12 cellular contexts compared by ENCODE assay signal in genomic region chr15:39784638-39785037, GRCh38. TPM values are rescaled to one million over a fixed set of nuclear protein-coding genes. Genes with fewer than 3 reads are reported as not detected.
DNase-seq lines count a peak whose midpoint lies in the region; ATAC-seq and TF ChIP-seq lines count a peak whose summit lies in the region.
"Had no signal": no experiment of that assay in that cellular context is flagged by ENCODE, and none has a peak within 500 bp of the region (broad histone marks: within the 10 kb centered on the region; RNA-seq: fewer than 3 reads in every experiment).

No MANE protein-coding gene starts in this region.

- H3K4me1 ChIP-seq in neural progenitor cell (peaks cover 23% of the 10 kb centered on the region), aorta (ENCODE audit: control insufficient read depth in 1 of 2, insufficient read depth in 2 of 2, low read length in 2 of 2) (no peaks in the 10 kb centered on the region)

- no peak for ATAC-seq in aorta (ENCODE audit: low FRiP score)
- no peak for ATAC-seq in GM21390 (IDR thresholded peaks at IDR 0.05; ENCODE audit: unreplicated experiment)

- intact Hi-C loops in activated CD4-positive, alpha-beta T cell treated with anti-CD3 and anti-CD28 coated beads, Interleukin-2, amount 10 ng/mL, durations not matched to agents 24 days and 14 days (cut with micrococcal nuclease): loop anchor here (5.0 to 10.0 kb wide), 2 partner anchors 323 to 640 kb away; partner anchors contain the start of gene BMF
- intact Hi-C loops in aorta (cut with DNase I): loop anchor here (5.0 to 10.0 kb wide), 5 partner anchors 88 to 250 kb away; partner anchors contain the start of genes GPR176 (in 1 of the 2) and SRP14 (in 1 of the 2)

- H4K20me1 ChIP-seq in neural progenitor cell (ENCODE audit: low read depth): no peaks in the 10 kb centered on the region

- no peaks in the 10 kb centered on the region for H3K9me3 Mint-ChIP-seq in activated CD4-positive, alpha-beta T cell treated with anti-CD3 and anti-CD28 coated beads, Interleukin-2, amount 10 ng/mL, durations not matched to agents 24 days and 14 days
- H3K9me3 Mint-ChIP-seq in IgD-negative memory B cell (no peaks in the 10 kb centered on the region), brain (peaks cover 0 to 8% (median 4%) of the 10 kb centered on the region in 5 experiments), neural progenitor cell (no peaks in the 10 kb centered on the region)

- H3K36me3 Mint-ChIP-seq in activated CD4-positive, alpha-beta T cell treated with anti-CD3 and anti-CD28 coated beads, Interleukin-2, amount 10 ng/mL, durations not matched to agents 24 days and 14 days (ENCODE audit: low read depth): no peaks in the 10 kb centered on the region
- H3K36me3 Mint-ChIP-seq in IgD-negative memory B cell: no peaks in the 10 kb centered on the region
- H3K36me3 Mint-ChIP-seq in brain: no peaks in the 10 kb centered on the region
- no peaks in the 10 kb centered on the region for H3K36me3 Mint-ChIP-seq in neural progenitor cell

- peaks cover 25% of the 10 kb centered on the region for H3F3A ChIP-seq in neural progenitor cell (ENCODE audit: low read depth)

- H3K4me1 Mint-ChIP-seq in activated CD4-positive, alpha-beta T cell treated with anti-CD3 and anti-CD28 coated beads, Interleukin-2, amount 10 ng/mL, durations not matched to agents 24 days and 14 days: peaks cover 41% of the 10 kb centered on the region
- H3K4me1 Mint-ChIP-seq in IgD-negative memory B cell (peaks cover 15 to 26% (median 21%) of the 10 kb centered on the region in 3 donors), brain (peaks cover 71% of the 10 kb centered on the region), neural progenitor cell (peaks cover 55% of the 10 kb centered on the region)

- H3K4me3 ChIP-seq in neural progenitor cell (no peak overlapping the region), aorta (ENCODE audit: low read length in 2 of 2) (no peak overlapping the region)
- H3K4me3 ChIP-seq: right atrium auricular region, thyroid gland had no signal

- H3K27me3 ChIP-seq in neural progenitor cell: no peaks in the 10 kb centered on the region
- no peaks in the 10 kb centered on the region for H3K27me3 ChIP-seq in aorta (ENCODE audit: control insufficient read depth in 1 of 2, insufficient read depth in 2 of 2, low read length in 1 of 2)
- H3K27me3 ChIP-seq: right atrium auricular region, thyroid gland had no signal

- H3K27me3 Mint-ChIP-seq in activated CD4-positive, alpha-beta T cell treated with anti-CD3 and anti-CD28 coated beads, Interleukin-2, amount 10 ng/mL, durations not matched to agents 24 days and 14 days: no peaks in the 10 kb centered on the region
- H3K27me3 Mint-ChIP-seq in IgD-negative memory B cell (no peaks in the 10 kb centered on the region), brain (peaks cover 5% of the 10 kb centered on the region), neural progenitor cell (ENCODE audit: insufficient read depth, low read depth) (no peaks in the 10 kb centered on the region)

- no peak overlapping the region for H2AFZ ChIP-seq in neural progenitor cell (replicated peaks)

- TF ChIP-seq CTCF in brain (conservative IDR thresholded peaks at IDR 0.05) (no peak), neural progenitor cell (IDR thresholded peaks at IDR 0.05) (no peak)

- peaks cover 14% of the 10 kb centered on the region for H3K79me2 ChIP-seq in neural progenitor cell (ENCODE audit: low read depth)

- H3K4me3 Mint-ChIP-seq in activated CD4-positive, alpha-beta T cell treated with anti-CD3 and anti-CD28 coated beads, Interleukin-2, amount 10 ng/mL, durations not matched to agents 24 days and 14 days: peak overlapping the region; percentile 5
- H3K4me3 Mint-ChIP-seq in IgD-negative memory B cell (peak overlapping the region in 3 of 4 donors; percentile 21 to 68 (median 46)), brain (peak overlapping the region; percentile 83 to 93 (median 88)), neural progenitor cell (peak overlapping the region; percentile 86)

- no peak overlapping the region for H3K9ac ChIP-seq in neural progenitor cell

- H3K4me2 ChIP-seq in neural progenitor cell: peak overlapping the region; percentile 90

- WGBS in aorta, 2 donors: 94% methylated on average over 2 of the region's 2 CpGs

- no peak overlapping the region for H3K27ac Mint-ChIP-seq in activated CD4-positive, alpha-beta T cell treated with anti-CD3 and anti-CD28 coated beads, Interleukin-2, amount 10 ng/mL, durations not matched to agents 24 days and 14 days
- H3K27ac Mint-ChIP-seq in IgD-negative memory B cell: peak overlapping the region in 2 of 3 donors; percentile 18 to 69
- peak overlapping the region in 4 of 5 experiments; percentile 45 to 73 (median 55) for H3K27ac Mint-ChIP-seq in brain
- H3K27ac Mint-ChIP-seq in neural progenitor cell: no peak overlapping the region

- H3K27ac ChIP-seq in neural progenitor cell (no peak overlapping the region), aorta (ENCODE audit: low read depth in 1 of 2, low read length in 2 of 2) (no peak overlapping the region)

- no peaks in the 10 kb centered on the region for H3K9me3 ChIP-seq in neural progenitor cell (ENCODE audit: low read depth)
- no peaks in the 10 kb centered on the region for H3K9me3 ChIP-seq in aorta (ENCODE audit: control insufficient read depth, low read length)
- H3K9me3 ChIP-seq: right atrium auricular region, thyroid gland had no signal

- no peak for DNase-seq in activated CD4-positive, alpha-beta T cell treated with anti-CD3 and anti-CD28 coated beads, Interleukin-2, amount 10 ng/mL, durations not matched to agents 24 days and 14 days
- no peak for DNase-seq in activated CD4-positive, alpha-beta T cell treated with anti-CD3 and anti-CD28 coated beads, Interleukin-2, amount 50 U/mL, for 48 hours
- no peak for DNase-seq in neural progenitor cell (ENCODE audit: low spot score)
- DNase-seq in stimulated activated CD4-positive, alpha-beta T cell treated with anti-CD3 and anti-CD28 coated beads, Interleukin-12 subunit alpha, Interleukin-12 subunit beta, amount 100 ng/mL, for 4 hours: no peak
- no peak for DNase-seq in aorta
- DNase-seq: head of caudate nucleus, KBM-7, thyroid gland had no signal

- H3K36me3 ChIP-seq in neural progenitor cell (no peaks in the 10 kb centered on the region), aorta (ENCODE audit: control insufficient read depth in 1 of 2, insufficient read depth in 2 of 2, low read length in 1 of 2) (no peaks in the 10 kb centered on the region)
- H3K36me3 ChIP-seq: right atrium auricular region, thyroid gland had no signal

RNA-seq across cellular contexts. Expression of gene FSIP1, which starts 2.0 kb away (rescaled TPM):
- 0.37 and 0.47 TPM in 2 replicates for total RNA-seq in activated CD4-positive, alpha-beta T cell treated with anti-CD3 and anti-CD28 coated beads, Interleukin-2, amount 10 ng/mL, durations not matched to agents 24 days and 14 days
- polyA plus RNA-seq in IgD-negative memory B cell (0.61 TPM), brain (ENCODE audit: insufficient read depth, low read depth, low replicate concordance) (0.29 TPM), aorta (1 to 10 TPM in 1 of 2 donors, not detected in 1; 1.2 TPM)
- total RNA-seq in neural progenitor cell (ENCODE audit: low replicate concordance) (2.1 and 2.5 TPM in 2 replicates), aorta (1 to 10 TPM; 1.2 TPM)

Comparison
In these comparisons a context has a peak if more than half of its experiments do, and no peak if none do; other contexts are left out.
1. H3K27ac Mint-ChIP-seq: peak in IgD-negative memory B cell (2 of 3) and brain (4 of 5); none in activated CD4-positive, alpha-beta T cell treated with anti-CD3 and anti-CD28 coated beads, Interleukin-2, amount 10 ng/mL, durations not matched to agents 24 days and 14 days (single experiment) and neural progenitor cell (single experiment).
2. H3K4me3 Mint-ChIP-seq: peak in every context shown above with its lines; median percentile 88 in brain; 86 in neural progenitor cell; 46 in IgD-negative memory B cell; 5 in activated CD4-positive, alpha-beta T cell treated with anti-CD3 and anti-CD28 coated beads, Interleukin-2, amount 10 ng/mL, durations not matched to agents 24 days and 14 days.